In the genomic region with DNA sequence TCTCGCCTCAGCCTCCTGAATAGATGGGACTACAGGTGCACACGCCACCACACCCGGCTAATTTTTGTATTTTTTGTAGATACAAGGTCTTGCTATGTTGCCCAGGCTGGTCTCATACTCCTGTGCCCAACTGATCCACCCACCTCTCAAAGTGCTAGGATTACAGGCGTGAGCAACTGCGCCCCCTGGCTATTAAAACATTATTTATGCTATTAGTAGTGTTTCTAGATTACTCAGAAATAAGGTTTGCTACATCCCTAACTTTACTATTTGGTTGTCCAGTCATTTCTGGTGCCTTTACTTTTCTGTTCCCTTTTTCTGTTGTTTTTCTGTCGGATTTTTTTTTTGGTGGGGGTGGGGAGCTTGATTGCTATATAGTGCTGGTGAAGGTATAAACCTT, we compare ENCODE assay signal across 9 cellular contexts.
DNase-seq lines count a peak whose midpoint lies in the region; ATAC-seq, FAIRE-seq and TF ChIP-seq lines count a peak whose summit lies in the region.
"Had no signal": no experiment of that assay in that cellular context is flagged by ENCODE, and none has a peak within 500 bp of the region (broad histone marks: within the 10 kb centered on the region; RNA-seq: fewer than 3 reads in every experiment).

No MANE protein-coding gene starts in this region.

- in situ Hi-C loops in G401 (cut with HindIII; ENCODE audit: low sequenced_read_pairs): no loop called here

- no peak overlapping the region for H3K27ac ChIP-seq in MM.1S (ENCODE audit: low read length)
- H3K27ac ChIP-seq in H1 (ENCODE audit: low read depth, low read length): no peak overlapping the region

- no peak overlapping the region for H3K14ac ChIP-seq in H1 (ENCODE audit: insufficient read length)

- H2AFZ ChIP-seq in MM.1S (ENCODE audit: low read length): no peak overlapping the region
- H2AFZ ChIP-seq in H1 (ENCODE audit: low read length): no peak overlapping the region

- H3K4me2 ChIP-seq in MM.1S (ENCODE audit: low read depth, low read length) (no peak overlapping the region), H1 (ENCODE audit: insufficient read depth in 1 of 2, low read depth in 2 of 2, low read length in 2 of 2) (no peak overlapping the region)

- no peak overlapping the region for H3K27ac Mint-ChIP-seq in activated T-cell treated with anti-CD3 and anti-CD28 coated beads, Interleukin-2, amount 50 U/mL, for 72 hours
- H3K27ac Mint-ChIP-seq: stimulated activated naive CD8-positive, alpha-beta T cell treated with anti-CD3 and anti-CD28 coated beads, Interleukin-15, Interleukin-2, amounts not matched to agents 100 ng/mL and 50 ng/mL, for 24 hours had no signal

- no peak overlapping the region for H4K5ac ChIP-seq in H1 (ENCODE audit: insufficient read length, low read depth, low read length)

- H3K4me3 ChIP-seq in MM.1S (ENCODE audit: low read length) (no peak overlapping the region), H1 (ENCODE audit: extremely low read depth in 1 of 4, insufficient read depth in 2 of 4, low read depth in 3 of 4, low read length in 4 of 4) (no peak overlapping the region), retinal pigment epithelial cell (ENCODE audit: low read length) (no peak overlapping the region)

- DNase-seq in MM.1S (no peak), H1 (ENCODE audit: low read depth in 1 of 2, low spot score in 2 of 2) (no peak), retinal pigment epithelial cell (ENCODE audit: low read depth) (no peak), G401 (ENCODE audit: low spot score) (no peak)
- DNase-seq in activated T-cell treated with anti-CD3 and anti-CD28 coated beads, Interleukin-2, amount 50 U/mL, for 72 hours: no peak
- DNase-seq in stimulated activated CD4-positive, alpha-beta T cell treated with anti-CD3 and anti-CD28 coated beads, Interleukin-4, amount 100 ng/mL, for 1 hour: no peak

- no peaks in the 10 kb centered on the region for H3K9me3 ChIP-seq in MM.1S (replicated peaks; ENCODE audit: insufficient read depth, low read length)
- H3K9me3 ChIP-seq in H1 (ENCODE audit: insufficient read depth in 2 of 2, low read depth in 1 of 2, low read length in 1 of 2): no peaks in the 10 kb centered on the region

- no peak for ATAC-seq in HG03432 (IDR thresholded peaks at IDR 0.05; ENCODE audit: unreplicated experiment)
- ATAC-seq in activated T-cell treated with anti-CD3 and anti-CD28 coated beads, Interleukin-2, amount 50 U/mL, for 72 hours (replicated peaks in 1 of 2): no peak

- 84% methylated on average over 6 of the region's 6 CpGs; no CpG with 5 or more reads in 1 of the 2 experiments for WGBS in H1 (ENCODE audit: extremely low coverage in 1 of 2, insufficient coverage in 1 of 2, insufficient read length in 1 of 2, insufficient replicate concordance in 2 of 2, low coverage in 1 of 2, low lambda C conversion rate in 2 of 2, missing lambda C conversion rate in 1 of 2), 2 experiments

- H2AK5ac ChIP-seq in H1 (ENCODE audit: low read depth, low read length): no peak overlapping the region

- H3K9ac ChIP-seq in MM.1S (ENCODE audit: low read length): no peak overlapping the region
- no peak overlapping the region for H3K9ac ChIP-seq in H1 (replicated peaks in 1 of 4; ENCODE audit: extremely low read depth in 1 of 4, low read depth in 3 of 4, low read length in 3 of 4)

- H3K23ac ChIP-seq in H1 (ENCODE audit: insufficient read length): no peak overlapping the region

- H3K4me1 Mint-ChIP-seq in activated T-cell treated with anti-CD3 and anti-CD28 coated beads, Interleukin-2, amount 50 U/mL, for 72 hours (ENCODE audit: low read depth): peaks cover 6% of the 10 kb centered on the region

- no peak overlapping the region for H2BK12ac ChIP-seq in H1 (ENCODE audit: low read depth, low read length)

- H3K23me2 ChIP-seq in H1 (ENCODE audit: low read depth, low read length): no peaks in the 10 kb centered on the region

- H3F3A ChIP-seq in MM.1S (ENCODE audit: insufficient read depth, low read length): no peaks in the 10 kb centered on the region

- no peak overlapping the region for H2BK15ac ChIP-seq in H1 (ENCODE audit: low read length)

- FAIRE-seq in H1 (lab: Jason Lieb, UNC): no peak

- CTCF ChIA-PET in H1 (lab: Charles Lee; ENCODE audit: partially characterized antibody): interaction anchor here (0.6 to 2.0 kb wide), 14 partner anchors 8 to 363 kb away, joined by 3 to 8 read pairs (median 3); no protein-coding TSS in a partner anchor

- peaks cover 6% of the 10 kb centered on the region for H3K27me3 Mint-ChIP-seq in activated T-cell treated with anti-CD3 and anti-CD28 coated beads, Interleukin-2, amount 50 U/mL, for 72 hours (ENCODE audit: low read depth)
- H3K27me3 Mint-ChIP-seq: stimulated activated naive CD8-positive, alpha-beta T cell treated with anti-CD3 and anti-CD28 coated beads, Interleukin-15, Interleukin-2, amounts not matched to agents 100 ng/mL and 50 ng/mL, for 24 hours had no signal

- H4K20me1 ChIP-seq in MM.1S (ENCODE audit: insufficient read depth, low read length): no peaks in the 10 kb centered on the region; the same call in 1 of the 2 replicates
- no peaks in the 10 kb centered on the region for H4K20me1 ChIP-seq in H1 (replicated peaks in 1 of 2; ENCODE audit: control insufficient read depth in 1 of 2, insufficient read depth in 2 of 2, low read length in 2 of 2)

- no peak overlapping the region for H3K56ac ChIP-seq in H1 (replicated peaks; ENCODE audit: insufficient read length, low read depth, low read length)

- no peak overlapping the region for H2BK20ac ChIP-seq in H1 (ENCODE audit: low read length)

- H3K18ac ChIP-seq in H1 (ENCODE audit: extremely low read depth, low read length): no peak overlapping the region

- H2BK120ac ChIP-seq in H1 (replicated peaks; ENCODE audit: low read depth, low read length): no peak overlapping the region

- H4K91ac ChIP-seq in H1 (replicated peaks; ENCODE audit: insufficient read length, low read length): no peak overlapping the region

- peaks cover 0 to under 1% of the 10 kb centered on the region in 2 donors for H3K9me3 Mint-ChIP-seq in activated T-cell treated with anti-CD3 and anti-CD28 coated beads, Interleukin-2, amount 50 U/mL, for 72 hours
- H3K9me3 Mint-ChIP-seq: stimulated activated naive CD8-positive, alpha-beta T cell treated with anti-CD3 and anti-CD28 coated beads, Interleukin-15, Interleukin-2, amounts not matched to agents 100 ng/mL and 50 ng/mL, for 24 hours had no signal

- no peaks in the 10 kb centered on the region for H3K36me3 Mint-ChIP-seq in activated T-cell treated with anti-CD3 and anti-CD28 coated beads, Interleukin-2, amount 50 U/mL, for 72 hours (ENCODE audit: insufficient read depth in 2 of 2)

- no peak for TF ChIP-seq EP300 in H1 (IDR thresholded peaks at IDR 0.05; ENCODE audit: borderline replicate concordance in 1 of 2, low read depth in 2 of 2, low read length in 2 of 2)

- no peak overlapping the region for H2BK5ac ChIP-seq in H1 (ENCODE audit: low read depth, low read length)

- H3K4me1 ChIP-seq in MM.1S (ENCODE audit: low read length) (0 out of 2 replicates have a peak, but pooled peaks cover 3% of the 10 kb centered on the region), H1 (replicated peaks in 1 of 4; ENCODE audit: control insufficient read depth in 3 of 4, insufficient read depth in 4 of 4, low read length in 3 of 4) (peaks cover 1 to 7% (median 3%) of the 10 kb centered on the region in 4 experiments; a peak in 5 of 7 replicates)

- POLR2A ChIA-PET in H1 (lab: Charles Lee; ENCODE audit: partially characterized antibody): no interaction called here

- H4K8ac ChIP-seq in H1 (ENCODE audit: extremely low read depth, insufficient read depth, low read length): no peak overlapping the region

- TF ChIP-seq POLR2A in H1 (IDR thresholded peaks at IDR 0.05; ENCODE audit: control extremely low read depth in 1 of 2, low read depth in 2 of 2, low read length in 2 of 2): no peak

- no peaks in the 10 kb centered on the region for H3K27me3 ChIP-seq in MM.1S (replicated peaks; ENCODE audit: insufficient read depth, low read length)
- no peaks in the 10 kb centered on the region for H3K27me3 ChIP-seq in H1 (replicated peaks in 1 of 4; ENCODE audit: control insufficient read depth in 3 of 4, extremely low read depth in 1 of 4, insufficient read depth in 3 of 4, low read length in 3 of 4)

- no peak overlapping the region for H3K4me3 Mint-ChIP-seq in activated T-cell treated with anti-CD3 and anti-CD28 coated beads, Interleukin-2, amount 50 U/mL, for 72 hours
- H3K4me3 Mint-ChIP-seq: stimulated activated naive CD8-positive, alpha-beta T cell treated with anti-CD3 and anti-CD28 coated beads, Interleukin-15, Interleukin-2, amounts not matched to agents 100 ng/mL and 50 ng/mL, for 24 hours had no signal

- no peaks in the 10 kb centered on the region for H3K9me2 ChIP-seq in MM.1S (replicated peaks; ENCODE audit: insufficient read depth, low read length)

- TF ChIP-seq RAD21 in H1 (IDR thresholded peaks at IDR 0.05 in 1 of 2, conservative IDR thresholded peaks at IDR 0.05 in 1 of 2; ENCODE audit: low read depth in 2 of 2, low read length in 2 of 2): peak; percentile 52 to 60

- H3K36me3 ChIP-seq in MM.1S (replicated peaks; ENCODE audit: insufficient read depth, low read length): no peaks in the 10 kb centered on the region
- peaks cover 0 to 2% (median under 1%) of the 10 kb centered on the region in 4 experiments; a peak in 3 of 8 replicates for H3K36me3 ChIP-seq in H1 (ENCODE audit: control insufficient read depth in 2 of 4, insufficient read depth in 4 of 4, low read length in 3 of 4)

- TF ChIP-seq CTCF in GM12872 (IDR thresholded peaks at IDR 0.05; ENCODE audit: insufficient read depth, low read depth, low read length): peak; percentile 47
- TF ChIP-seq CTCF in MM.1S (IDR thresholded peaks at IDR 0.05; ENCODE audit: low read length): peak; percentile 27; the same call in 1 of the 2 replicates
- TF ChIP-seq CTCF in H1 (IDR thresholded peaks at IDR 0.05; ENCODE audit: control extremely low read depth in 1 of 3, insufficient read depth in 1 of 3, low read depth in 1 of 3, low read length in 3 of 3): peak; percentile 17 to 48 (median 40)
- peak; percentile 21 for TF ChIP-seq CTCF in retinal pigment epithelial cell (conservative IDR thresholded peaks at IDR 0.05; ENCODE audit: low read depth, low read length)

- H3K79me1 ChIP-seq in H1 (ENCODE audit: low read depth, low read length): no peaks in the 10 kb centered on the region

- no peak overlapping the region for H3K4ac ChIP-seq in H1 (replicated peaks; ENCODE audit: insufficient read length, low read depth, low read length)

- no peaks in the 10 kb centered on the region for H3K79me2 ChIP-seq in MM.1S (ENCODE audit: low read length)
- H3K79me2 ChIP-seq in H1 (ENCODE audit: control insufficient read depth in 1 of 2, insufficient read depth in 2 of 2, low read length in 2 of 2): no peaks in the 10 kb centered on the region

TF ChIP-seq in H1, 55 proteins besides CTCF, POLR2A, EP300 and RAD21 (continues in another document):
- TF ChIP-seq BCL11A (IDR thresholded peaks at IDR 0.05; ENCODE audit: low read depth in 2 of 2, low read length in 2 of 2): no peak
- no peak for TF ChIP-seq SP4 (IDR thresholded peaks at IDR 0.05; ENCODE audit: low read length)
- peak; percentile 15; the same call in 1 of the 2 replicates for TF ChIP-seq KDM1A (IDR thresholded peaks at IDR 0.05; ENCODE audit: borderline replicate concordance, low read length)
- no peak for TF ChIP-seq PHF8 (conservative IDR thresholded peaks at IDR 0.05; ENCODE audit: low read depth, low read length)
- TF ChIP-seq KDM4A (IDR thresholded peaks at IDR 0.05; ENCODE audit: low read depth, low read length, severe bottlenecking): no peak
- no peak for TF ChIP-seq RXRA (IDR thresholded peaks at IDR 0.05; ENCODE audit: insufficient read depth, low read depth, low read length)
